21 cellular contexts compared by ENCODE assay signal in genomic region chr18:59649575-59649974, GRCh38. TPM values are rescaled to one million over a fixed set of nuclear protein-coding genes. Genes with fewer than 3 reads are reported as not detected.
"Had no signal": no experiment of that assay in that cellular context is flagged by ENCODE, and none has a peak within 500 bp of the region (broad histone marks: within the 10 kb centered on the region; RNA-seq: fewer than 3 reads in every experiment).

No MANE protein-coding gene starts in this region.

- H3K27ac Mint-ChIP-seq: activated CD4-positive, alpha-beta T cell treated with anti-CD3 and anti-CD28 coated beads, Interleukin-2, amount 10 ng/mL, durations not matched to agents 7 days and 5 days; activated naive CD4-positive, alpha-beta T cell treated with anti-CD3 and anti-CD28 coated beads, Interleukin-2, amount 50 U/mL, for 72 hours; activated T-helper 17 cell treated with anti-CD3 and anti-CD28 coated beads, Interleukin-2, amount 50 U/mL, for 72 hours; stimulated activated effector memory CD8-positive, alpha-beta T cell treated with anti-CD3 and anti-CD28 coated beads, Interleukin-12 subunit alpha, Interleukin-12 subunit beta, amount 100 ng/mL, for 72 hours; stimulated activated naive CD8-positive, alpha-beta T cell treated with anti-CD3 and anti-CD28 coated beads, Interleukin-15, amount 100 ng/mL, for 72 hours; T-cell; T-helper 2 cell treated with Interferon-gamma antibody and Interleukin-4, amounts not matched to agents 5 μg/mL and 100 μg/mL, for 36 hours had no signal

- H3K4me1 ChIP-seq: tibial artery had no signal

- H3K9me3 ChIP-seq: tibial artery had no signal

- H3K4me3 ChIP-seq: skin epidermis, tibial artery had no signal

- H3K4me1 Mint-ChIP-seq: activated CD4-positive, alpha-beta T cell treated with anti-CD3 and anti-CD28 coated beads, Interleukin-2, amount 10 ng/mL, durations not matched to agents 7 days and 5 days; activated T-helper 17 cell treated with anti-CD3 and anti-CD28 coated beads, Interleukin-2, amount 50 U/mL, for 72 hours; stimulated activated effector memory CD8-positive, alpha-beta T cell treated with anti-CD3 and anti-CD28 coated beads, Interleukin-12 subunit alpha, Interleukin-12 subunit beta, amount 100 ng/mL, for 72 hours; stimulated activated naive CD8-positive, alpha-beta T cell treated with anti-CD3 and anti-CD28 coated beads, Interleukin-15, amount 100 ng/mL, for 72 hours; T-cell had no signal

- H3K36me3 Mint-ChIP-seq: activated naive CD4-positive, alpha-beta T cell treated with anti-CD3 and anti-CD28 coated beads, Interleukin-2, amount 50 U/mL, for 72 hours; brain; stimulated activated effector memory CD8-positive, alpha-beta T cell treated with anti-CD3 and anti-CD28 coated beads, Interleukin-12 subunit alpha, Interleukin-12 subunit beta, amount 100 ng/mL, for 72 hours; T-cell had no signal

- H3K27ac ChIP-seq: skin epidermis, tibial artery, VCaP had no signal

- H3K9me3 Mint-ChIP-seq: activated CD4-positive, alpha-beta T cell treated with anti-CD3 and anti-CD28 coated beads, Interleukin-2, amount 10 ng/mL, durations not matched to agents 7 days and 5 days; activated naive CD4-positive, alpha-beta T cell treated with anti-CD3 and anti-CD28 coated beads, Interleukin-2, amount 50 U/mL, for 72 hours; activated T-helper 17 cell treated with anti-CD3 and anti-CD28 coated beads, Interleukin-2, amount 50 U/mL, for 72 hours; stimulated activated effector memory CD8-positive, alpha-beta T cell treated with anti-CD3 and anti-CD28 coated beads, Interleukin-12 subunit alpha, Interleukin-12 subunit beta, amount 100 ng/mL, for 72 hours; stimulated activated naive CD8-positive, alpha-beta T cell treated with anti-CD3 and anti-CD28 coated beads, Interleukin-15, amount 100 ng/mL, for 72 hours; T-cell; T-helper 2 cell treated with Interferon-gamma antibody and Interleukin-4, amounts not matched to agents 5 μg/mL and 100 μg/mL, for 36 hours had no signal

- DNase-seq: activated CD4-positive, alpha-beta T cell treated with anti-CD3 and anti-CD28 coated beads, Interleukin-2, amount 10 ng/mL, durations not matched to agents 7 days and 5 days; activated CD4-positive, CD25-positive, alpha-beta regulatory T cell treated with anti-CD3 and anti-CD28 coated beads, Interleukin-2, amount 50 U/mL, for 72 hours; activated T-cell treated with anti-CD3 and anti-CD28 coated beads, Interleukin-2, amount 50 U/mL, for 1 hour; aorta; dermis blood vessel endothelial cell; effector memory CD4-positive, alpha-beta T cell; hippocampal formation; midbrain; occipital lobe; retina; stimulated activated CD4-positive, alpha-beta T cell treated with anti-CD3 and anti-CD28 coated beads, Interleukin-2, amount 100 ng/mL, for 24 hours; stimulated activated naive CD8-positive, alpha-beta T cell treated with anti-CD3 and anti-CD28 coated beads, Interleukin-15, amount 100 ng/mL, for 72 hours; T-cell; tibial artery had no signal

- H3K4me3 Mint-ChIP-seq: activated CD4-positive, alpha-beta T cell treated with anti-CD3 and anti-CD28 coated beads, Interleukin-2, amount 10 ng/mL, durations not matched to agents 7 days and 5 days; activated T-helper 17 cell treated with anti-CD3 and anti-CD28 coated beads, Interleukin-2, amount 50 U/mL, for 72 hours; brain; stimulated activated effector memory CD8-positive, alpha-beta T cell treated with anti-CD3 and anti-CD28 coated beads, Interleukin-12 subunit alpha, Interleukin-12 subunit beta, amount 100 ng/mL, for 72 hours; stimulated activated naive CD8-positive, alpha-beta T cell treated with anti-CD3 and anti-CD28 coated beads, Interleukin-15, amount 100 ng/mL, for 72 hours; T-cell; T-helper 2 cell treated with Interferon-gamma antibody and Interleukin-4, amounts not matched to agents 5 μg/mL and 100 μg/mL, for 36 hours had no signal

- ATAC-seq: activated naive CD4-positive, alpha-beta T cell treated with anti-CD3 and anti-CD28 coated beads, Interleukin-2, amount 50 U/mL, for 72 hours; activated T-helper 17 cell treated with anti-CD3 and anti-CD28 coated beads, Interleukin-2, amount 50 U/mL, for 72 hours; stimulated activated naive CD8-positive, alpha-beta T cell treated with anti-CD3 and anti-CD28 coated beads, Interleukin-15, amount 100 ng/mL, for 72 hours; T-cell had no signal

- H3K36me3 ChIP-seq: tibial artery had no signal

- H3K27me3 Mint-ChIP-seq: activated CD4-positive, alpha-beta T cell treated with anti-CD3 and anti-CD28 coated beads, Interleukin-2, amount 10 ng/mL, durations not matched to agents 7 days and 5 days; brain had no signal

RNA-seq across cellular contexts. Expression of gene CCBE1, which starts 47.6 kb away (rescaled TPM):
- total RNA-seq: activated CD4-positive, alpha-beta T cell treated with anti-CD3 and anti-CD28 coated beads, Interleukin-2, amount 10 ng/mL, durations not matched to agents 7 days and 5 days had no signal
